In genomic region chr22:48485144-48486135, GRCh38 we compare ENCODE assay signal across 27 cellular contexts.
DNase-seq lines count a peak whose midpoint lies in the region; ATAC-seq and TF ChIP-seq lines count a peak whose summit lies in the region.
"Had no signal": no experiment of that assay in that cellular context is flagged by ENCODE, and none has a peak within 500 bp of the region (broad histone marks: within the 10 kb centered on the region; RNA-seq: fewer than 3 reads in every experiment).

No MANE protein-coding gene starts in this region.

- no peak overlapping the region for H3K27ac ChIP-seq in sigmoid colon
- H3K27ac ChIP-seq: coronary artery, left lung, neutrophil had no signal

- peaks cover 0 to 11% (median 10%) of the 10 kb centered on the region in 4 donors for H3K4me1 ChIP-seq in sigmoid colon

- H3K36me3 ChIP-seq in sigmoid colon, result no peaks in the 10 kb centered on the region
- H3K36me3 ChIP-seq: left lung, neutrophil had no signal

- H3K9me3 ChIP-seq in sigmoid colon, result no peaks in the 10 kb centered on the region
- H3K9me3 ChIP-seq: left lung, neutrophil had no signal

- TF ChIP-seq EP300 in sigmoid colon (IDR thresholded peaks at IDR 0.05), result no peak

- H3K27me3 Mint-ChIP-seq in chondrocyte (ENCODE audit: low read depth) (peaks cover 2% of the 10 kb centered on the region), osteocyte (ENCODE audit: unreplicated experiment) (no peaks in the 10 kb centered on the region)

- H3K9me3 Mint-ChIP-seq in chondrocyte (ENCODE audit: low read depth), result no peaks in the 10 kb centered on the region
- H3K9me3 Mint-ChIP-seq in osteocyte (ENCODE audit: unreplicated experiment), result no peaks in the 10 kb centered on the region
- H3K9me3 Mint-ChIP-seq: activated CD4-positive, alpha-beta T cell treated with anti-CD3 and anti-CD28 coated beads, Interleukin-2, amount 10 ng/mL, durations not matched to agents 7 days and 5 days; activated naive CD8-positive, alpha-beta T cell treated with anti-CD3 and anti-CD28 coated beads, Interleukin-2, amount 10 ng/mL, durations not matched to agents 7 days and 5 days; activated T-cell treated with anti-CD3 and anti-CD28 coated beads, Interleukin-2, amount 50 U/mL, for 24 hours; effector memory CD8-positive, alpha-beta T cell; immature natural killer cell; T-cell had no signal

- H3K4me3 Mint-ChIP-seq in chondrocyte (ENCODE audit: unreplicated experiment) (no peak overlapping the region), osteocyte (ENCODE audit: unreplicated experiment) (no peak overlapping the region)
- H3K4me3 Mint-ChIP-seq: activated CD4-positive, alpha-beta T cell treated with anti-CD3 and anti-CD28 coated beads, Interleukin-2, amount 10 ng/mL, durations not matched to agents 7 days and 5 days; activated naive CD8-positive, alpha-beta T cell treated with anti-CD3 and anti-CD28 coated beads, Interleukin-2, amount 10 ng/mL, durations not matched to agents 7 days and 5 days; activated T-cell treated with anti-CD3 and anti-CD28 coated beads, Interleukin-2, amount 50 U/mL, for 24 hours; effector memory CD8-positive, alpha-beta T cell; immature natural killer cell; T-cell; WTC11 had no signal

- no peak overlapping the region for H3K4me3 ChIP-seq in sigmoid colon
- H3K4me3 ChIP-seq: coronary artery, left lung had no signal

- H3K4me1 Mint-ChIP-seq in chondrocyte (ENCODE audit: low read depth), result peaks cover under 1% of the 10 kb centered on the region
- H3K4me1 Mint-ChIP-seq in osteocyte (ENCODE audit: unreplicated experiment), result peaks cover 13% of the 10 kb centered on the region
- H3K4me1 Mint-ChIP-seq: activated CD4-positive, alpha-beta T cell treated with anti-CD3 and anti-CD28 coated beads, Interleukin-2, amount 10 ng/mL, durations not matched to agents 7 days and 5 days; activated naive CD8-positive, alpha-beta T cell treated with anti-CD3 and anti-CD28 coated beads, Interleukin-2, amount 10 ng/mL, durations not matched to agents 7 days and 5 days; T-cell had no signal

- no peaks in the 10 kb centered on the region for H3K36me3 Mint-ChIP-seq in chondrocyte (ENCODE audit: low read depth)
- no peaks in the 10 kb centered on the region for H3K36me3 Mint-ChIP-seq in osteocyte (ENCODE audit: unreplicated experiment)
- H3K36me3 Mint-ChIP-seq: activated naive CD8-positive, alpha-beta T cell treated with anti-CD3 and anti-CD28 coated beads, Interleukin-2, amount 10 ng/mL, durations not matched to agents 7 days and 5 days; immature natural killer cell; T-cell; WTC11 had no signal

- peak; percentile 10 for DNase-seq in NCI-H345 (lab: John Stamatoyannopoulos, UW)
- DNase-seq in NCI-H345 treated with DMSO at 0.1 percent for 48 hours (lab: John Stamatoyannopoulos, UW; ENCODE audit: unreplicated experiment), result no peak
- DNase-seq in NCI-H1694 (lab: John Stamatoyannopoulos, UW), result peak; percentile 61
- peak; percentile 83 for DNase-seq in chondrocyte (ENCODE audit: low spot score)
- DNase-seq in sigmoid colon, result peak; percentile 35
- no peak for DNase-seq in DMS114 treated with DMSO at 0.1 percent for 48 hours (lab: John Stamatoyannopoulos, UW; ENCODE audit: unreplicated experiment)
- DNase-seq in osteocyte (ENCODE audit: extremely low spot score, unreplicated experiment), result no peak
- DNase-seq: activated CD4-positive, alpha-beta T cell treated with anti-CD3 and anti-CD28 coated beads, Interleukin-2, amount 10 ng/mL, durations not matched to agents 7 days and 5 days; activated gamma-delta T cell treated with Interleukin-2 at 50 U/mL for 16 hours; activated naive CD8-positive, alpha-beta T cell treated with anti-CD3 and anti-CD28 coated beads, Interleukin-2, amount 10 ng/mL, durations not matched to agents 7 days and 5 days; activated T-cell treated with anti-CD3 and anti-CD28 coated beads, Interleukin-2, amount 50 U/mL, for 24 hours; DND-41; effector memory CD8-positive, alpha-beta T cell; erythroblast; immature natural killer cell; mesendoderm; NCI-H1048; NCI-H187; RPMI8226; stimulated activated CD4-positive, alpha-beta T cell treated with anti-CD3 and anti-CD28 coated beads, Interleukin-4, amount 100 ng/mL, for 24 hours; T-cell; trophoblast cell had no signal

- intact Hi-C loops in sigmoid colon (cut with DNase I), result no loop called here

- TF ChIP-seq CTCF in chondrocyte (IDR thresholded peaks at IDR 0.05) (no peak), sigmoid colon (IDR thresholded peaks at IDR 0.05) (no peak), osteocyte (IDR thresholded peaks at IDR 0.05) (no peak)

- no peak for ATAC-seq in GM19328 (IDR thresholded peaks at IDR 0.05; ENCODE audit: unreplicated experiment)
- ATAC-seq: effector memory CD8-positive, alpha-beta T cell; left lung; T-cell; WTC11 had no signal

- TF ChIP-seq POLR2A in sigmoid colon (IDR thresholded peaks at IDR 0.05), result no peak

- peaks cover 13 to 30% (median 21%) of the 10 kb centered on the region in 3 donors for H3K27me3 ChIP-seq in sigmoid colon

- H3K27ac Mint-ChIP-seq in chondrocyte (ENCODE audit: unreplicated experiment) (peak overlapping the region; percentile 32), osteocyte (ENCODE audit: unreplicated experiment) (no peak overlapping the region)
- H3K27ac Mint-ChIP-seq: activated CD4-positive, alpha-beta T cell treated with anti-CD3 and anti-CD28 coated beads, Interleukin-2, amount 10 ng/mL, durations not matched to agents 7 days and 5 days; activated naive CD8-positive, alpha-beta T cell treated with anti-CD3 and anti-CD28 coated beads, Interleukin-2, amount 10 ng/mL, durations not matched to agents 7 days and 5 days; activated T-cell treated with anti-CD3 and anti-CD28 coated beads, Interleukin-2, amount 50 U/mL, for 24 hours; effector memory CD8-positive, alpha-beta T cell; immature natural killer cell; T-cell; WTC11 had no signal

- 44 to 51% methylated on average over 22 of the region's 22 CpGs for WGBS in sigmoid colon, 2 donors

Comparison
In these comparisons a context has a peak if more than half of its experiments do, and no peak if none do; other contexts are left out.
1. DNase-seq: peak in NCI-H345 (single experiment), NCI-H1694 (single experiment), chondrocyte (single experiment) and sigmoid colon (single experiment); none in NCI-H345 treated with DMSO at 0.1 percent for 48 hours (single experiment), DMS114 treated with DMSO at 0.1 percent for 48 hours (single experiment) and osteocyte (single experiment).